In the genomic region with DNA sequence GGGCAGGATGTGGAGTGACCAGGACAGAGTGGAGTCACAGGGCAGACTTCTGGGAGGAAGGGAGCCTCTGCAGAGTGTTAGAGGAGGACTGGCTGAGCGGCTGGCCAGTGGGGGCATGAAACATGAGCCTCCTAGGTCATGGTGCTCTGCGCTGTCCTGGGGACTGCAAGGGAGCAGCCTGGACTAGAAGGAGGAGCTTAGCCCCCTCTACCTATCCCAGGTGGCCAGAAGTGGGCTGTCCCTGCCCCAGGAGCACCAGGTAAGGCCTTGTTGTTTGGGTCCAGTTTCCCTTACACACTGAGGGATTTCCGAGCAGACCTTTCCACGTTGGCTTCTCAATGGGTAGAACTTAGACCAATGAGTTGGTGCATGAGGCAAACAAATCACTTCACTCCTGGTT, we compare ENCODE assay signal across 14 cellular contexts. TPM values are rescaled to one million over a fixed set of nuclear protein-coding genes. Genes with fewer than 3 reads are reported as not detected.
DNase-seq lines count a peak whose midpoint lies in the region; ATAC-seq and TF ChIP-seq lines count a peak whose summit lies in the region.
"Had no signal": no experiment of that assay in that cellular context is flagged by ENCODE, and none has a peak within 500 bp of the region (broad histone marks: within the 10 kb centered on the region; RNA-seq: fewer than 3 reads in every experiment).

No MANE protein-coding gene starts in this region.

- H3K36me3 ChIP-seq in sigmoid colon = no peaks in the 10 kb centered on the region

- no peak for ATAC-seq in left colon
- ATAC-seq in GM21737 (IDR thresholded peaks at IDR 0.05; ENCODE audit: unreplicated experiment) = no peak

- no peak for DNase-seq in activated naive CD4-positive, alpha-beta T cell treated with anti-CD3 and anti-CD28 coated beads for 36 hours
- DNase-seq in mesenteric fat pad (ENCODE audit: low spot score) = peak; percentile 59
- peak; percentile 53 for DNase-seq in sigmoid colon
- DNase-seq in epidermal melanocyte (ENCODE audit: insufficient read length, low spot score) = no peak
- no peak for DNase-seq in left colon
- DNase-seq: CD8-positive, alpha-beta memory T cell; DND-41; GDM1; HCEC 1CT; HFFc6 had no signal

- no peaks in the 10 kb centered on the region for H3K27me3 ChIP-seq in sigmoid colon

- H3K4me3 ChIP-seq in sigmoid colon = no peak overlapping the region

- peak overlapping the region; percentile 26 for H3K27ac Mint-ChIP-seq in activated naive CD4-positive, alpha-beta T cell treated with anti-CD3 and anti-CD28 coated beads, Interleukin-2, amount 50 U/mL, for 24 hours
- no peak overlapping the region for H3K27ac Mint-ChIP-seq in activated naive CD4-positive, alpha-beta T cell treated with anti-CD3 and anti-CD28 coated beads for 36 hours
- H3K27ac Mint-ChIP-seq: HFFc6 had no signal

- peaks cover 50% of the 10 kb centered on the region for H3K27me3 Mint-ChIP-seq in activated naive CD4-positive, alpha-beta T cell treated with anti-CD3 and anti-CD28 coated beads, Interleukin-2, amount 50 U/mL, for 24 hours
- H3K27me3 Mint-ChIP-seq in activated naive CD4-positive, alpha-beta T cell treated with anti-CD3 and anti-CD28 coated beads for 36 hours (ENCODE audit: low read depth) = peaks cover 60% of the 10 kb centered on the region

- no peak overlapping the region for H3K27ac ChIP-seq in sigmoid colon
- H3K27ac ChIP-seq: 22Rv1 had no signal

- TF ChIP-seq POLR2A in sigmoid colon (IDR thresholded peaks at IDR 0.05) = no peak

- intact Hi-C loops in activated naive CD4-positive, alpha-beta T cell treated with anti-CD3 and anti-CD28 coated beads for 36 hours (cut with micrococcal nuclease) = no loop called here
- intact Hi-C loops in sigmoid colon (cut with DNase I) (no loop called here), left colon (cut with DNase I, micrococcal nuclease) (no loop called here)

- 91 to 93% methylated on average over 4 of the region's 4 CpGs for WGBS in sigmoid colon, 2 donors

- H3K9me3 Mint-ChIP-seq in activated naive CD4-positive, alpha-beta T cell treated with anti-CD3 and anti-CD28 coated beads, Interleukin-2, amount 50 U/mL, for 24 hours = no peaks in the 10 kb centered on the region
- no peaks in the 10 kb centered on the region for H3K9me3 Mint-ChIP-seq in activated naive CD4-positive, alpha-beta T cell treated with anti-CD3 and anti-CD28 coated beads for 36 hours
- H3K9me3 Mint-ChIP-seq: CD8-positive, alpha-beta memory T cell; HFFc6 had no signal

- H3K9me3 ChIP-seq in sigmoid colon = no peaks in the 10 kb centered on the region

- no peaks in the 10 kb centered on the region for H3K36me3 Mint-ChIP-seq in activated naive CD4-positive, alpha-beta T cell treated with anti-CD3 and anti-CD28 coated beads, Interleukin-2, amount 50 U/mL, for 24 hours
- H3K36me3 Mint-ChIP-seq in activated naive CD4-positive, alpha-beta T cell treated with anti-CD3 and anti-CD28 coated beads for 36 hours (ENCODE audit: low read depth) = no peaks in the 10 kb centered on the region
- H3K36me3 Mint-ChIP-seq: CD8-positive, alpha-beta memory T cell had no signal

- CTCF ChIA-PET in activated naive CD4-positive, alpha-beta T cell treated with anti-CD3 and anti-CD28 coated beads for 36 hours (lab: Charles Lee) = no interaction called here

- TF ChIP-seq CTCF in sigmoid colon (IDR thresholded peaks at IDR 0.05) = no peak

- no peaks in the 10 kb centered on the region for H3K4me1 Mint-ChIP-seq in activated naive CD4-positive, alpha-beta T cell treated with anti-CD3 and anti-CD28 coated beads, Interleukin-2, amount 50 U/mL, for 24 hours
- no peaks in the 10 kb centered on the region for H3K4me1 Mint-ChIP-seq in activated naive CD4-positive, alpha-beta T cell treated with anti-CD3 and anti-CD28 coated beads for 36 hours (ENCODE audit: low read depth)

- no peak for TF ChIP-seq EP300 in sigmoid colon (IDR thresholded peaks at IDR 0.05)

- H3K4me3 Mint-ChIP-seq in activated naive CD4-positive, alpha-beta T cell treated with anti-CD3 and anti-CD28 coated beads, Interleukin-2, amount 50 U/mL, for 24 hours = no peak overlapping the region
- no peak overlapping the region for H3K4me3 Mint-ChIP-seq in activated naive CD4-positive, alpha-beta T cell treated with anti-CD3 and anti-CD28 coated beads for 36 hours
- H3K4me3 Mint-ChIP-seq: CD8-positive, alpha-beta memory T cell; HFFc6 had no signal

- H3K4me1 ChIP-seq in sigmoid colon = peaks cover 0 to 34% (median 9%) of the 10 kb centered on the region in 4 donors
- H3K4me1 ChIP-seq: Caco-2 had no signal

RNA-seq across cellular contexts. Expression of gene PKNOX2, which starts 7.4 kb away (rescaled TPM):
- total RNA-seq in activated naive CD4-positive, alpha-beta T cell treated with anti-CD3 and anti-CD28 coated beads for 36 hours = not detected
- total RNA-seq in mesenteric fat pad = 2.6 TPM
- 1 to 10 TPM; 1.4 to 4.7 (median 1.7) TPM for total RNA-seq in sigmoid colon
- 1 to 10 TPM in 1 of 3 donors, under 1 TPM in 2; 0.23 to 1.2 (median 0.60) TPM for polyA plus RNA-seq in sigmoid colon
- 1 to 10 TPM in 1 of 2 donors, under 1 TPM in 1; 0.49 to 1.5 TPM for total RNA-seq in left colon
- total RNA-seq: Caco-2; CD8-positive, alpha-beta memory T cell had no signal
- polyA plus RNA-seq: CD8-positive, alpha-beta memory T cell had no signal

Comparison
In these comparisons a context has a peak if more than half of its experiments do, and no peak if none do; other contexts are left out.
1. DNase-seq: peak in mesenteric fat pad (single experiment) and sigmoid colon (single experiment); none in activated naive CD4-positive, alpha-beta T cell treated with anti-CD3 and anti-CD28 coated beads for 36 hours (single experiment), epidermal melanocyte (single experiment) and left colon (0 of 2).